ENCODE assay signal across 12 cellular contexts in genomic region chr9:86795861-86796497, GRCh38.
DNase-seq lines count a peak whose midpoint lies in the region; TF ChIP-seq lines count a peak whose summit lies in the region.
"Had no signal": no experiment of that assay in that cellular context is flagged by ENCODE, and none has a peak within 500 bp of the region (broad histone marks: within the 10 kb centered on the region; RNA-seq: fewer than 3 reads in every experiment).

No MANE protein-coding gene starts in this region.

- peak overlapping the region; percentile 29 for H3K4me3 Mint-ChIP-seq in chondrocyte (ENCODE audit: unreplicated experiment)
- H3K4me3 Mint-ChIP-seq: activated T-cell treated with anti-CD3 and anti-CD28 coated beads, Interleukin-2, amount 50 U/mL, for 24 hours; dendritic cell treated with granulocyte-macrophage colony-stimulating factor and Interleukin-4, amounts not matched to agents 40 ng/mL and 50 ng/mL, for 4 days had no signal

- H3K27me3 Mint-ChIP-seq in chondrocyte (ENCODE audit: low read depth) = no peaks in the 10 kb centered on the region

- peak overlapping the region; percentile 76 for H3K27ac Mint-ChIP-seq in chondrocyte (ENCODE audit: unreplicated experiment)
- H3K27ac Mint-ChIP-seq: activated T-cell treated with anti-CD3 and anti-CD28 coated beads, Interleukin-2, amount 50 U/mL, for 24 hours; dendritic cell treated with granulocyte-macrophage colony-stimulating factor and Interleukin-4, amounts not matched to agents 40 ng/mL and 50 ng/mL, for 4 days had no signal

- H3K36me3 Mint-ChIP-seq in chondrocyte (ENCODE audit: low read depth) = no peaks in the 10 kb centered on the region

- peak; percentile 71 for TF ChIP-seq CTCF in chondrocyte (IDR thresholded peaks at IDR 0.05)

- peaks cover 45% of the 10 kb centered on the region for H3K4me1 Mint-ChIP-seq in chondrocyte (ENCODE audit: low read depth)

- peak; percentile 90 for DNase-seq in GM04503 (ENCODE audit: low read depth)
- no peak for DNase-seq in chondrocyte (ENCODE audit: low spot score)
- peak; percentile 33 for DNase-seq in iPS-NIHi7 (ENCODE audit: extremely low spot score)
- DNase-seq in smooth muscle cell of the brain vasculature (ENCODE audit: low read depth, low spot score) = peak; percentile 62
- no peak for DNase-seq in NCI-H1417 (lab: John Stamatoyannopoulos, UW)
- DNase-seq in activated CD4-positive, alpha-beta T cell treated with anti-CD3 and anti-CD28 coated beads, Interleukin-2, amount 50 U/mL, for 1 hour = no peak
- DNase-seq in HUDEP-2 (lab: John Stamatoyannopoulos, UW; ENCODE audit: unreplicated experiment in 76 of 76) = no peak
- no peak for DNase-seq in NCI-H1436 treated with DMSO at 0.1 percent for 48 hours (lab: John Stamatoyannopoulos, UW)
- DNase-seq: activated T-cell treated with anti-CD3 and anti-CD28 coated beads, Interleukin-2, amount 50 U/mL, for 24 hours; NCI-H187; occipital lobe had no signal

- H3K9me3 Mint-ChIP-seq in chondrocyte (ENCODE audit: low read depth) = no peaks in the 10 kb centered on the region
- H3K9me3 Mint-ChIP-seq: activated T-cell treated with anti-CD3 and anti-CD28 coated beads, Interleukin-2, amount 50 U/mL, for 24 hours; dendritic cell treated with granulocyte-macrophage colony-stimulating factor and Interleukin-4, amounts not matched to agents 40 ng/mL and 50 ng/mL, for 4 days had no signal

Comparison
In these comparisons a context has a peak if more than half of its experiments do, and no peak if none do; other contexts are left out.
1. DNase-seq: peak in GM04503 (single experiment), iPS-NIHi7 (single experiment) and smooth muscle cell of the brain vasculature (single experiment); none in chondrocyte (single experiment), NCI-H1417 (0 of 3), activated CD4-positive, alpha-beta T cell treated with anti-CD3 and anti-CD28 coated beads, Interleukin-2, amount 50 U/mL, for 1 hour (single experiment), HUDEP-2 (0 of 76) and NCI-H1436 treated with DMSO at 0.1 percent for 48 hours (single experiment).